Comparison of ENCODE assay signal across 1 cellular context in the genomic region with DNA sequence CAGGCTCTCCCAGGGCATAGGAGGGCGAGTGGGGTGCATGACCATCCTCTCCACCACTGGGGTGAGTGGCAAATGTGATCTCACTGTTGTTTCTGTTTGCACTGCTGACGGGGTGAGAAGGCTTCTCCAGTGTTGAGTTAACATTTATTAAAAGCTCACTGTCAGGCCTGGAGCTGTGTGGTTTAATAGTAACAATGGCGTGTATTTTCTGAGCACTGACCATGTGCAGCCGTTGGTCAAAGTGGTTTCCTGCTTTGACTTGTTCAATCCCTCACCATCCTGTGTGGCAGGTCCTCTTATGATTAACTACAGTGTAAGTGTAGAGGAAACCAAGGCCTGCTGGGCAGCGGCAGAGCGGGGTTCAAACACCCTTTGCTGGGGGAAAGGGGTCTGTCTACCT.
TF ChIP-seq lines count a peak whose summit lies in the region.

No MANE protein-coding gene starts in this region.

TF ChIP-seq in GM12878, 131 proteins besides CTCF, POLR2A, EP300 and RAD21 (continued from another document and continues in another):
- TF ChIP-seq, protein P1, sequence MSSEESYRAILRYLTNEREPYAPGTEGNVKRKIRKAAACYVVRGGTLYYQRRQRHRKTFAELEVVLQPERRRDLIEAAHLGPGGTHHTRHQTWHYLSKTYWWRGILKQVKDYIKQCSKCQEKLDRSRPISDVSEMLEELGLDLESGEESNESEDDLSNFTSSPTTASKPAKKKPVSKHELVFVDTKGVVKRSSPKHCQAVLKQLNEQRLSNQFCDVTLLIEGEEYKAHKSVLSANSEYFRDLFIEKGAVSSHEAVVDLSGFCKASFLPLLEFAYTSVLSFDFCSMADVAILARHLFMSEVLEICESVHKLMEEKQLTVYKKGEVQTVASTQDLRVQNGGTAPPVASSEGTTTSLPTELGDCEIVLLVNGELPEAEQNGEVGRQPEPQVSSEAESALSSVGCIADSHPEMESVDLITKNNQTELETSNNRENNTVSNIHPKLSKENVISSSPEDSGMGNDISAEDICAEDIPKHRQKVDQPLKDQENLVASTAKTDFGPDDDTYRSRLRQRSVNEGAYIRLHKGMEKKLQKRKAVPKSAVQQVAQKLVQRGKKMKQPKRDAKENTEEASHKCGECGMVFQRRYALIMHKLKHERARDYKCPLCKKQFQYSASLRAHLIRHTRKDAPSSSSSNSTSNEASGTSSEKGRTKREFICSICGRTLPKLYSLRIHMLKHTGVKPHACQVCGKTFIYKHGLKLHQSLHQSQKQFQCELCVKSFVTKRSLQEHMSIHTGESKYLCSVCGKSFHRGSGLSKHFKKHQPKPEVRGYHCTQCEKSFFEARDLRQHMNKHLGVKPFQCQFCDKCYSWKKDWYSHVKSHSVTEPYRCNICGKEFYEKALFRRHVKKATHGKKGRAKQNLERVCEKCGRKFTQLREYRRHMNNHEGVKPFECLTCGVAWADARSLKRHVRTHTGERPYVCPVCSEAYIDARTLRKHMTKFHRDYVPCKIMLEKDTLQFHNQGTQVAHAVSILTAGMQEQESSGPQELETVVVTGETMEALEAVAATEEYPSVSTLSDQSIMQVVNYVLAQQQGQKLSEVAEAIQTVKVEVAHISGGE (CRISPR knock-in tag; IDR thresholded peaks at IDR 0.05): no peak
- TF ChIP-seq SIX5 (IDR thresholded peaks at IDR 0.05; ENCODE audit: low read depth, low read length, severe bottlenecking) (no peak), TARDBP (IDR thresholded peaks at IDR 0.05; ENCODE audit: borderline replicate concordance) (no peak), NBN (IDR thresholded peaks at IDR 0.05) (no peak), JUND (IDR thresholded peaks at IDR 0.05; ENCODE audit: low read depth, low read length) (peak; percentile 28; the same call in 1 of the 2 replicates), MXI1 (IDR thresholded peaks at IDR 0.05; ENCODE audit: low read depth, low read length) (peak; percentile 70), MYB (IDR thresholded peaks at IDR 0.05; ENCODE audit: borderline replicate concordance, low read depth, low read length) (no peak), IRF4 (IDR thresholded peaks at IDR 0.05; ENCODE audit: low read depth, low read length) (0 out of 2 replicates have a peak, but pooled peaks have one; percentile 30), MTA2 (IDR thresholded peaks at IDR 0.05; ENCODE audit: low read depth) (peak; percentile 53; the same call in 1 of the 2 replicates), CBFB (IDR thresholded peaks at IDR 0.05; ENCODE audit: low read depth) (no peak), ATF7 (IDR thresholded peaks at IDR 0.05; ENCODE audit: low read depth) (peak; percentile 80), NR2C2 (IDR thresholded peaks at IDR 0.05; ENCODE audit: borderline replicate concordance, control insufficient read depth, insufficient read length, low read depth) (no peak), MTA3 (IDR thresholded peaks at IDR 0.05; ENCODE audit: borderline replicate concordance, low read length) (no peak), PML (IDR thresholded peaks at IDR 0.05; ENCODE audit: low read length) (no peak), SREBF1 (IDR thresholded peaks at IDR 0.05; ENCODE audit: low read length) (no peak), HDAC6 (IDR thresholded peaks at IDR 0.05; ENCODE audit: unreplicated experiment) (no peak), GATAD2B (conservative IDR thresholded peaks at IDR 0.05; ENCODE audit: low read depth) (no peak), PAX5 (IDR thresholded peaks at IDR 0.05; ENCODE audit: borderline replicate concordance, low read depth, low read length) (peak; percentile 53; the same call in 1 of the 2 replicates), CHD1 (IDR thresholded peaks at IDR 0.05; ENCODE audit: low read depth, low read length) (no peak), HDGF (IDR thresholded peaks at IDR 0.05) (no peak), IKZF2 (IDR thresholded peaks at IDR 0.05) (no peak; a peak in 1 of 4 replicates), TCF7 (IDR thresholded peaks at IDR 0.05; ENCODE audit: borderline replicate concordance) (no peak), CHD4 (IDR thresholded peaks at IDR 0.05) (no peak), BHLHE40 (IDR thresholded peaks at IDR 0.05; ENCODE audit: borderline replicate concordance in 1 of 2, low read depth in 2 of 2, low read length in 1 of 2) (peak; percentile 64 to 67; a peak in 3 of 4 replicates), RBBP5 (conservative IDR thresholded peaks at IDR 0.05) (no peak), BCL11A (IDR thresholded peaks at IDR 0.05; ENCODE audit: low read depth, low read length) (0 out of 2 replicates have a peak, but pooled peaks have one; percentile 55), BRCA1 (IDR thresholded peaks at IDR 0.05; ENCODE audit: low read depth, low read length) (no peak)
- TF ChIP-seq, protein P2, sequence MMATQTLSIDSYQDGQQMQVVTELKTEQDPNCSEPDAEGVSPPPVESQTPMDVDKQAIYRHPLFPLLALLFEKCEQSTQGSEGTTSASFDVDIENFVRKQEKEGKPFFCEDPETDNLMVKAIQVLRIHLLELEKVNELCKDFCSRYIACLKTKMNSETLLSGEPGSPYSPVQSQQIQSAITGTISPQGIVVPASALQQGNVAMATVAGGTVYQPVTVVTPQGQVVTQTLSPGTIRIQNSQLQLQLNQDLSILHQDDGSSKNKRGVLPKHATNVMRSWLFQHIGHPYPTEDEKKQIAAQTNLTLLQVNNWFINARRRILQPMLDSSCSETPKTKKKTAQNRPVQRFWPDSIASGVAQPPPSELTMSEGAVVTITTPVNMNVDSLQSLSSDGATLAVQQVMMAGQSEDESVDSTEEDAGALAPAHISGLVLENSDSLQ (IDR thresholded peaks at IDR 0.05): peak; percentile 69
- TF ChIP-seq, protein P3, sequence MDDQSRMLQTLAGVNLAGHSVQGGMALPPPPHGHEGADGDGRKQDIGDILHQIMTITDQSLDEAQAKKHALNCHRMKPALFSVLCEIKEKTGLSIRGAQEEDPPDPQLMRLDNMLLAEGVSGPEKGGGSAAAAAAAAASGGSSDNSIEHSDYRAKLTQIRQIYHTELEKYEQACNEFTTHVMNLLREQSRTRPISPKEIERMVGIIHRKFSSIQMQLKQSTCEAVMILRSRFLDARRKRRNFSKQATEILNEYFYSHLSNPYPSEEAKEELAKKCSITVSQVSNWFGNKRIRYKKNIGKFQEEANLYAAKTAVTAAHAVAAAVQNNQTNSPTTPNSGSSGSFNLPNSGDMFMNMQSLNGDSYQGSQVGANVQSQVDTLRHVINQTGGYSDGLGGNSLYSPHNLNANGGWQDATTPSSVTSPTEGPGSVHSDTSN (IDR thresholded peaks at IDR 0.05; ENCODE audit: insufficient replicate concordance, low read depth, low read length): peak; percentile 58
- TF ChIP-seq, protein P4, sequence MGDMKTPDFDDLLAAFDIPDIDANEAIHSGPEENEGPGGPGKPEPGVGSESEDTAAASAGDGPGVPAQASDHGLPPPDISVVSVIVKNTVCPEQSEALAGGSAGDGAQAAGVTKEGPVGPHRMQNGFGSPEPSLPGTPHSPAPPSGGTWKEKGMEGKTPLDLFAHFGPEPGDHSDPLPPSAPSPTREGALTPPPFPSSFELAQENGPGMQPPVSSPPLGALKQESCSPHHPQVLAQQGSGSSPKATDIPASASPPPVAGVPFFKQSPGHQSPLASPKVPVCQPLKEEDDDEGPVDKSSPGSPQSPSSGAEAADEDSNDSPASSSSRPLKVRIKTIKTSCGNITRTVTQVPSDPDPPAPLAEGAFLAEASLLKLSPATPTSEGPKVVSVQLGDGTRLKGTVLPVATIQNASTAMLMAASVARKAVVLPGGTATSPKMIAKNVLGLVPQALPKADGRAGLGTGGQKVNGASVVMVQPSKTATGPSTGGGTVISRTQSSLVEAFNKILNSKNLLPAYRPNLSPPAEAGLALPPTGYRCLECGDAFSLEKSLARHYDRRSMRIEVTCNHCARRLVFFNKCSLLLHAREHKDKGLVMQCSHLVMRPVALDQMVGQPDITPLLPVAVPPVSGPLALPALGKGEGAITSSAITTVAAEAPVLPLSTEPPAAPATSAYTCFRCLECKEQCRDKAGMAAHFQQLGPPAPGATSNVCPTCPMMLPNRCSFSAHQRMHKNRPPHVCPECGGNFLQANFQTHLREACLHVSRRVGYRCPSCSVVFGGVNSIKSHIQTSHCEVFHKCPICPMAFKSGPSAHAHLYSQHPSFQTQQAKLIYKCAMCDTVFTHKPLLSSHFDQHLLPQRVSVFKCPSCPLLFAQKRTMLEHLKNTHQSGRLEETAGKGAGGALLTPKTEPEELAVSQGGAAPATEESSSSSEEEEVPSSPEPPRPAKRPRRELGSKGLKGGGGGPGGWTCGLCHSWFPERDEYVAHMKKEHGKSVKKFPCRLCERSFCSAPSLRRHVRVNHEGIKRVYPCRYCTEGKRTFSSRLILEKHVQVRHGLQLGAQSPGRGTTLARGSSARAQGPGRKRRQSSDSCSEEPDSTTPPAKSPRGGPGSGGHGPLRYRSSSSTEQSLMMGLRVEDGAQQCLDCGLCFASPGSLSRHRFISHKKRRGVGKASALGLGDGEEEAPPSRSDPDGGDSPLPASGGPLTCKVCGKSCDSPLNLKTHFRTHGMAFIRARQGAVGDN (IDR thresholded peaks at IDR 0.05): peak; percentile 77
- TF ChIP-seq, protein P5, sequence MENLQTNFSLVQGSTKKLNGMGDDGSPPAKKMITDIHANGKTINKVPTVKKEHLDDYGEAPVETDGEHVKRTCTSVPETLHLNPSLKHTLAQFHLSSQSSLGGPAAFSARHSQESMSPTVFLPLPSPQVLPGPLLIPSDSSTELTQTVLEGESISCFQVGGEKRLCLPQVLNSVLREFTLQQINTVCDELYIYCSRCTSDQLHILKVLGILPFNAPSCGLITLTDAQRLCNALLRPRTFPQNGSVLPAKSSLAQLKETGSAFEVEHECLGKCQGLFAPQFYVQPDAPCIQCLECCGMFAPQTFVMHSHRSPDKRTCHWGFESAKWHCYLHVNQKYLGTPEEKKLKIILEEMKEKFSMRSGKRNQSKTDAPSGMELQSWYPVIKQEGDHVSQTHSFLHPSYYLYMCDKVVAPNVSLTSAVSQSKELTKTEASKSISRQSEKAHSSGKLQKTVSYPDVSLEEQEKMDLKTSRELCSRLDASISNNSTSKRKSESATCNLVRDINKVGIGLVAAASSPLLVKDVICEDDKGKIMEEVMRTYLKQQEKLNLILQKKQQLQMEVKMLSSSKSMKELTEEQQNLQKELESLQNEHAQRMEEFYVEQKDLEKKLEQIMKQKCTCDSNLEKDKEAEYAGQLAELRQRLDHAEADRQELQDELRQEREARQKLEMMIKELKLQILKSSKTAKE (IDR thresholded peaks at IDR 0.05; ENCODE audit: low read depth, poor library complexity, severe bottlenecking): peak; percentile 36
- TF ChIP-seq, protein P6, sequence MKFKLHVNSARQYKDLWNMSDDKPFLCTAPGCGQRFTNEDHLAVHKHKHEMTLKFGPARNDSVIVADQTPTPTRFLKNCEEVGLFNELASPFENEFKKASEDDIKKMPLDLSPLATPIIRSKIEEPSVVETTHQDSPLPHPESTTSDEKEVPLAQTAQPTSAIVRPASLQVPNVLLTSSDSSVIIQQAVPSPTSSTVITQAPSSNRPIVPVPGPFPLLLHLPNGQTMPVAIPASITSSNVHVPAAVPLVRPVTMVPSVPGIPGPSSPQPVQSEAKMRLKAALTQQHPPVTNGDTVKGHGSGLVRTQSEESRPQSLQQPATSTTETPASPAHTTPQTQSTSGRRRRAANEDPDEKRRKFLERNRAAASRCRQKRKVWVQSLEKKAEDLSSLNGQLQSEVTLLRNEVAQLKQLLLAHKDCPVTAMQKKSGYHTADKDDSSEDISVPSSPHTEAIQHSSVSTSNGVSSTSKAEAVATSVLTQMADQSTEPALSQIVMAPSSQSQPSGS (IDR thresholded peaks at IDR 0.05; ENCODE audit: low read length): no peak
- TF ChIP-seq, protein P7, sequence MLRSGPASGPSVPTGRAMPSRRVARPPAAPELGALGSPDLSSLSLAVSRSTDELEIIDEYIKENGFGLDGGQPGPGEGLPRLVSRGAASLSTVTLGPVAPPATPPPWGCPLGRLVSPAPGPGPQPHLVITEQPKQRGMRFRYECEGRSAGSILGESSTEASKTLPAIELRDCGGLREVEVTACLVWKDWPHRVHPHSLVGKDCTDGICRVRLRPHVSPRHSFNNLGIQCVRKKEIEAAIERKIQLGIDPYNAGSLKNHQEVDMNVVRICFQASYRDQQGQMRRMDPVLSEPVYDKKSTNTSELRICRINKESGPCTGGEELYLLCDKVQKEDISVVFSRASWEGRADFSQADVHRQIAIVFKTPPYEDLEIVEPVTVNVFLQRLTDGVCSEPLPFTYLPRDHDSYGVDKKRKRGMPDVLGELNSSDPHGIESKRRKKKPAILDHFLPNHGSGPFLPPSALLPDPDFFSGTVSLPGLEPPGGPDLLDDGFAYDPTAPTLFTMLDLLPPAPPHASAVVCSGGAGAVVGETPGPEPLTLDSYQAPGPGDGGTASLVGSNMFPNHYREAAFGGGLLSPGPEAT (IDR thresholded peaks at IDR 0.05; ENCODE audit: low read depth): no peak
- TF ChIP-seq, protein P8, sequence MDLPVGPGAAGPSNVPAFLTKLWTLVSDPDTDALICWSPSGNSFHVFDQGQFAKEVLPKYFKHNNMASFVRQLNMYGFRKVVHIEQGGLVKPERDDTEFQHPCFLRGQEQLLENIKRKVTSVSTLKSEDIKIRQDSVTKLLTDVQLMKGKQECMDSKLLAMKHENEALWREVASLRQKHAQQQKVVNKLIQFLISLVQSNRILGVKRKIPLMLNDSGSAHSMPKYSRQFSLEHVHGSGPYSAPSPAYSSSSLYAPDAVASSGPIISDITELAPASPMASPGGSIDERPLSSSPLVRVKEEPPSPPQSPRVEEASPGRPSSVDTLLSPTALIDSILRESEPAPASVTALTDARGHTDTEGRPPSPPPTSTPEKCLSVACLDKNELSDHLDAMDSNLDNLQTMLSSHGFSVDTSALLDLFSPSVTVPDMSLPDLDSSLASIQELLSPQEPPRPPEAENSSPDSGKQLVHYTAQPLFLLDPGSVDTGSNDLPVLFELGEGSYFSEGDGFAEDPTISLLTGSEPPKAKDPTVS (IDR thresholded peaks at IDR 0.05; ENCODE audit: low read depth, low read length): no peak
- TF ChIP-seq, protein P9, sequence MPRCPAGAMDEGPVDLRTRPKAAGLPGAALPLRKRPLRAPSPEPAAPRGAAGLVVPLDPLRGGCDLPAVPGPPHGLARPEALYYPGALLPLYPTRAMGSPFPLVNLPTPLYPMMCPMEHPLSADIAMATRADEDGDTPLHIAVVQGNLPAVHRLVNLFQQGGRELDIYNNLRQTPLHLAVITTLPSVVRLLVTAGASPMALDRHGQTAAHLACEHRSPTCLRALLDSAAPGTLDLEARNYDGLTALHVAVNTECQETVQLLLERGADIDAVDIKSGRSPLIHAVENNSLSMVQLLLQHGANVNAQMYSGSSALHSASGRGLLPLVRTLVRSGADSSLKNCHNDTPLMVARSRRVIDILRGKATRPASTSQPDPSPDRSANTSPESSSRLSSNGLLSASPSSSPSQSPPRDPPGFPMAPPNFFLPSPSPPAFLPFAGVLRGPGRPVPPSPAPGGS (IDR thresholded peaks at IDR 0.05; ENCODE audit: borderline replicate concordance, insufficient read depth, low read depth, low read length, poor library complexity, severe bottlenecking): no peak
